Comparison of ENCODE assay signal across 10 cellular contexts in genomic region chr1:231691618-231692259, GRCh38.
DNase-seq lines count a peak whose midpoint lies in the region; ATAC-seq, FAIRE-seq and TF ChIP-seq lines count a peak whose summit lies in the region.
"Had no signal": no experiment of that assay in that cellular context is flagged by ENCODE, and none has a peak within 500 bp of the region (broad histone marks: within the 10 kb centered on the region; RNA-seq: fewer than 3 reads in every experiment).

No MANE protein-coding gene starts in this region.

- H2AFZ ChIP-seq in IMR-90 (replicated peaks; ENCODE audit: low read length, poor library complexity) = peak overlapping the region; percentile 34

- H2AK5ac ChIP-seq in IMR-90 (ENCODE audit: low read depth, low read length) = no peak overlapping the region

- DNase-seq in AG04449 (ENCODE audit: low read depth, low spot score) (no peak), IMR-90 (peak; percentile 47), chondrocyte (ENCODE audit: low spot score) (no peak), left lobe of liver (ENCODE audit: low spot score) (no peak), H54 (ENCODE audit: insufficient read length, low spot score) (no peak), T-cell (no peak)
- no peak for DNase-seq in activated CD4-positive, alpha-beta T cell treated with anti-CD3 and anti-CD28 coated beads, Interleukin-2, amount 10 ng/mL, durations not matched to agents 7 days and 5 days
- no peak for DNase-seq in activated T-cell treated with anti-CD3 and anti-CD28 coated beads, Interleukin-2, amount 50 U/mL, for 1 hour

- no peaks in the 10 kb centered on the region for H3K27me3 ChIP-seq in IMR-90 (ENCODE audit: control insufficient read depth, insufficient read depth, low read length)

- peak; percentile 31; the same call in 1 of the 2 replicates for TF ChIP-seq RAD21 in IMR-90 (IDR thresholded peaks at IDR 0.05; ENCODE audit: low read length)

- dilution Hi-C loops in IMR-90 (cut with HindIII; ENCODE audit: low sequenced_read_pairs, unreplicated experiment) = no loop called here

- H4K20me1 ChIP-seq in IMR-90 (ENCODE audit: insufficient read depth, low read length) = no peaks in the 10 kb centered on the region

- no peaks in the 10 kb centered on the region for H3K27me3 Mint-ChIP-seq in chondrocyte (ENCODE audit: low read depth)
- no peaks in the 10 kb centered on the region for H3K27me3 Mint-ChIP-seq in activated CD4-positive, alpha-beta T cell treated with anti-CD3 and anti-CD28 coated beads, Interleukin-2, amount 10 ng/mL, durations not matched to agents 7 days and 5 days
- no peaks in the 10 kb centered on the region for H3K27me3 Mint-ChIP-seq in T-cell

- H3K4ac ChIP-seq in IMR-90 (ENCODE audit: low read depth, low read length) = no peak overlapping the region

- H3K9me3 Mint-ChIP-seq in chondrocyte (ENCODE audit: low read depth) (peaks cover 5% of the 10 kb centered on the region), T-cell (peaks cover 0 to 5% (median 3%) of the 10 kb centered on the region in 3 donors)
- H3K9me3 Mint-ChIP-seq in activated CD4-positive, alpha-beta T cell treated with anti-CD3 and anti-CD28 coated beads, Interleukin-2, amount 10 ng/mL, durations not matched to agents 7 days and 5 days = peaks cover 7% of the 10 kb centered on the region

- no peak overlapping the region for H3K9ac ChIP-seq in IMR-90 (ENCODE audit: low read depth, low read length)

- ATAC-seq in IMR-90 (ENCODE audit: low read depth) = peak; percentile 75
- ATAC-seq in left lobe of liver = peak; percentile 68
- ATAC-seq in T-cell (replicated peaks in 1 of 4) = no peak
- ATAC-seq: activated CD4-positive, CD25-positive, alpha-beta regulatory T cell treated with anti-CD3 and anti-CD28 coated beads, Interleukin-2, amount 50 U/mL, for 24 hours had no signal

- no peak overlapping the region for H3K23ac ChIP-seq in IMR-90 (ENCODE audit: low read depth, low read length)

- peaks cover 0 to 3% of the 10 kb centered on the region in 2 experiments; a peak in 2 of 4 replicates for H3K79me1 ChIP-seq in IMR-90 (ENCODE audit: low read depth in 1 of 2, low read length in 2 of 2)

- CTCF ChIA-PET in AG04449 (lab: Yijun Ruan, JAX) = interaction anchor here (0.8 to 2.1 kb wide), 7 partner anchors 10 to 28 kb away, joined by 3 to 7 read pairs (median 5); no protein-coding TSS in a partner anchor
- CTCF ChIA-PET in IMR-90 (lab: Yijun Ruan, JAX) = interaction anchor here (1.0 kb wide), 1 partner anchor 65 kb away, joined by 3 read pairs; no protein-coding TSS in a partner anchor
- CTCF ChIA-PET in activated CD4-positive, alpha-beta T cell treated with anti-CD3 and anti-CD28 coated beads, Interleukin-2, amount 10 ng/mL, durations not matched to agents 7 days and 5 days (lab: Charles Lee) = no interaction called here
- CTCF ChIA-PET in T-cell (lab: Charles Lee) = no interaction called here

- POLR2A ChIA-PET in AG04449 (lab: Yijun Ruan, JAX) (no interaction called here), IMR-90 (lab: Charles Lee; ENCODE audit: unreplicated experiment) (no interaction called here), T-cell (lab: Charles Lee) (no interaction called here)
- POLR2A ChIA-PET in activated CD4-positive, alpha-beta T cell treated with anti-CD3 and anti-CD28 coated beads, Interleukin-2, amount 10 ng/mL, durations not matched to agents 7 days and 5 days (lab: Charles Lee) = no interaction called here

- BruUV-seq in IMR-90 (replicated peaks; lab: Mats Ljungman, UMichigan) = no TSS peak

- H2BK15ac ChIP-seq in IMR-90 (ENCODE audit: low read depth, low read length) = no peak overlapping the region

- no peak overlapping the region for H3K18ac ChIP-seq in IMR-90 (ENCODE audit: low read depth, low read length)

- peak; percentile 83 for TF ChIP-seq CTCF in AG04449 (IDR thresholded peaks at IDR 0.05; ENCODE audit: insufficient read depth, low read length, missing control alignments)
- TF ChIP-seq CTCF in IMR-90 (conservative IDR thresholded peaks at IDR 0.05; ENCODE audit: low read depth, low read length) = peak; percentile 56
- TF ChIP-seq CTCF in chondrocyte (IDR thresholded peaks at IDR 0.05) = peak; percentile 93

- no peak overlapping the region for H3K56ac ChIP-seq in IMR-90 (ENCODE audit: extremely low read depth, insufficient read depth, low read length)

- H2BK120ac ChIP-seq in IMR-90 (ENCODE audit: low read depth, low read length) = no peak overlapping the region

- TF ChIP-seq POLR2A in IMR-90 (IDR thresholded peaks at IDR 0.05; ENCODE audit: low read depth, low read length) (no peak), H54 (IDR thresholded peaks at IDR 0.05; ENCODE audit: low read depth, low read length) (no peak)

- H3K14ac ChIP-seq in IMR-90 (replicated peaks; ENCODE audit: low read depth, low read length) = no peak overlapping the region

- whole genome bisulfite sequencing in IMR-90 (ENCODE audit: extremely low coverage in 2 of 2, insufficient read length in 1 of 2), 2 experiments = 100% methylated on average over 1 of the region's 17 CpGs; no CpG with 5 or more reads in 1 of the 2 experiments

- H3K36me3 Mint-ChIP-seq in chondrocyte (ENCODE audit: low read depth) (peaks cover 10% of the 10 kb centered on the region), T-cell (peaks cover 34% of the 10 kb centered on the region)
- H3K36me3 Mint-ChIP-seq in activated CD4-positive, alpha-beta T cell treated with anti-CD3 and anti-CD28 coated beads, Interleukin-2, amount 10 ng/mL, durations not matched to agents 7 days and 5 days (ENCODE audit: low read depth) = peaks cover 6% of the 10 kb centered on the region

- peaks cover 32% of the 10 kb centered on the region for H3K4me1 Mint-ChIP-seq in chondrocyte (ENCODE audit: low read depth)
- H3K4me1 Mint-ChIP-seq in activated CD4-positive, alpha-beta T cell treated with anti-CD3 and anti-CD28 coated beads, Interleukin-2, amount 10 ng/mL, durations not matched to agents 7 days and 5 days = peaks cover 13% of the 10 kb centered on the region
- peaks cover 12 to 37% (median 19%) of the 10 kb centered on the region in 3 donors for H3K4me1 Mint-ChIP-seq in T-cell

- in situ Hi-C loops in IMR-90 (cut with MboI; ENCODE audit: low sequenced_read_pairs) = no loop called here

- H3K27ac ChIP-seq in IMR-90 (ENCODE audit: insufficient read depth, low read length) = no peak overlapping the region
- H3K27ac ChIP-seq: HL-60 had no signal

- H4K8ac ChIP-seq in IMR-90 (ENCODE audit: low read depth in 2 of 2, low read length in 2 of 2) = no peak overlapping the region

- no peak overlapping the region for H4K5ac ChIP-seq in IMR-90 (ENCODE audit: low read depth, low read length)

- H3K9me1 ChIP-seq in IMR-90 (ENCODE audit: insufficient read depth, low read length) = peaks cover 11% of the 10 kb centered on the region; the same call in 1 of the 2 replicates

- H3K4me1 ChIP-seq in IMR-90 (ENCODE audit: control insufficient read depth, insufficient read depth, low read length) = peaks cover 13% of the 10 kb centered on the region; the same call in 1 of the 2 replicates

- H3K4me3 Mint-ChIP-seq in chondrocyte (ENCODE audit: unreplicated experiment) = no peak overlapping the region
- H3K4me3 Mint-ChIP-seq in activated CD4-positive, alpha-beta T cell treated with anti-CD3 and anti-CD28 coated beads, Interleukin-2, amount 10 ng/mL, durations not matched to agents 7 days and 5 days = no peak overlapping the region
- no peak overlapping the region for H3K4me3 Mint-ChIP-seq in T-cell

- FAIRE-seq in H54 (lab: Jason Lieb, UNC) = no peak

- no peak overlapping the region for H2BK5ac ChIP-seq in IMR-90 (ENCODE audit: low read depth, low read length, poor library complexity, severe bottlenecking)

- H3K4me3 ChIP-seq in AG04449 (ENCODE audit: low read depth, low read length) (no peak overlapping the region), IMR-90 (ENCODE audit: insufficient read depth, low read depth, low read length) (no peak overlapping the region)

- intact Hi-C loops in IMR-90 (cut with micrococcal nuclease) = no loop called here

- no peak overlapping the region for H2BK20ac ChIP-seq in IMR-90 (ENCODE audit: low read depth, low read length)

- H3K27ac Mint-ChIP-seq in chondrocyte (ENCODE audit: unreplicated experiment) (peak overlapping the region; percentile 89), T-cell (no peak overlapping the region)
- no peak overlapping the region for H3K27ac Mint-ChIP-seq in activated CD4-positive, alpha-beta T cell treated with anti-CD3 and anti-CD28 coated beads, Interleukin-2, amount 10 ng/mL, durations not matched to agents 7 days and 5 days

- H3K4me2 ChIP-seq in IMR-90 (ENCODE audit: low read depth, low read length) = no peak overlapping the region

- H4K91ac ChIP-seq in IMR-90 (ENCODE audit: insufficient read depth, low read depth, low read length) = no peak overlapping the region

- H3K36me3 ChIP-seq in IMR-90 (ENCODE audit: control insufficient read depth, insufficient read depth, low read length) = peaks cover 6% of the 10 kb centered on the region; the same call in 1 of the 2 replicates

- H2AK9ac ChIP-seq in IMR-90 (replicated peaks; ENCODE audit: low read depth, low read length, poor library complexity) = no peak overlapping the region

- H3K9me3 ChIP-seq in IMR-90 (ENCODE audit: control insufficient read depth, insufficient read depth, low read length) = no peaks in the 10 kb centered on the region

TF ChIP-seq in IMR-90, 13 proteins besides CTCF, POLR2A, EP300 and RAD21 (continues in another document):
- TF ChIP-seq SMC3 (IDR thresholded peaks at IDR 0.05; ENCODE audit: low read depth, low read length) (peak; percentile 10; the same call in 1 of the 2 replicates), CHD1 (IDR thresholded peaks at IDR 0.05; ENCODE audit: low read depth, low read length) (no peak), FOS (IDR thresholded peaks at IDR 0.05; ENCODE audit: low read depth, low read length) (no peak), MAFK (IDR thresholded peaks at IDR 0.05; ENCODE audit: low read depth, low read length) (no peak), MXI1 (IDR thresholded peaks at IDR 0.05; ENCODE audit: borderline replicate concordance, low read depth, low read length) (no peak), NFE2L2 (IDR thresholded peaks at IDR 0.05; ENCODE audit: low read depth, low read length) (no peak), RFX5 (IDR thresholded peaks at IDR 0.05; ENCODE audit: low read depth, low read length) (no peak), RCOR1 (IDR thresholded peaks at IDR 0.05; ENCODE audit: insufficient replicate concordance, low read length) (no peak), CEBPB (IDR thresholded peaks at IDR 0.05; ENCODE audit: low read depth, low read length) (no peak)
- TF ChIP-seq, protein P1, sequence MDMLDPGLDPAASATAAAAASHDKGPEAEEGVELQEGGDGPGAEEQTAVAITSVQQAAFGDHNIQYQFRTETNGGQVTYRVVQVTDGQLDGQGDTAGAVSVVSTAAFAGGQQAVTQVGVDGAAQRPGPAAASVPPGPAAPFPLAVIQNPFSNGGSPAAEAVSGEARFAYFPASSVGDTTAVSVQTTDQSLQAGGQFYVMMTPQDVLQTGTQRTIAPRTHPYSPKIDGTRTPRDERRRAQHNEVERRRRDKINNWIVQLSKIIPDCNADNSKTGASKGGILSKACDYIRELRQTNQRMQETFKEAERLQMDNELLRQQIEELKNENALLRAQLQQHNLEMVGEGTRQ (IDR thresholded peaks at IDR 0.05; ENCODE audit: low read depth, low read length) = no peak

Comparison
In these comparisons a context has a peak if more than half of its experiments do, and no peak if none do; other contexts are left out.
1. ATAC-seq: peak in IMR-90 (single experiment) and left lobe of liver (single experiment); none in T-cell (0 of 4).
2. CTCF ChIA-PET loops: an anchor here in AG04449 (0.8 to 2.1 kb wide) and IMR-90 (1.0 kb wide); none called in activated CD4-positive, alpha-beta T cell treated with anti-CD3 and anti-CD28 coated beads, Interleukin-2, amount 10 ng/mL, durations not matched to agents 7 days and 5 days and T-cell.
3. Peak in every context shown above with its lines, with median percentiles within 50 percentile points of each other: CTCF ChIP-seq.